ENCODE assay signal across 17 cellular contexts in the genomic region with DNA sequence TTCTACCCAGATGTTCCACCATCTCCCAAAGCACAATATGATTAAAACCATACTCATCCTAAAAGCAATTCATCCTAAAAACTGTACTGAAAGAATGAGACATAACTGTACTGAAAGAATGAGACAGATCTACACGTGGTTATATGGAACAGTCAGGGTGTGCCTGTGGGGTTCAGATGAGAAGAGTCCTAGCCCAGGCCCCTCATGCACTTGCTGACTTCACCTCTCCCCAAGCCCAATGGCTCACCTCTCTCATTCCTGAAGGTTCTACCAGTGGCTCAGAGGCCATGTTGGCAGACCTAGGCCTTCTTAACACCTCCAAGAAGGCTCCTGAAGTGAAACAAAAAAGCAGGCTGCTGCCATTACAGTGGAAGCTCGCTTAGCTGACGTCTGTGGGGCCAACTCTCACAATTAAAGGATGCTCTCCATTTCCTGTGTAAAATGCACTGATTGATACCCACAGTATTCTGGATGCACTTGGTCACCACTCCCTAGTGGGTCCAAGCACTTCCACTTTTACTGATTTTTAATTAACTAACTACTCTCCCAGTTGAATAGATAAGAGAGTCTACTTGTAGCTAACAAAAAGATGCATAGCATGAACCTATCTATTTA. TPM values are rescaled to one million over a fixed set of nuclear protein-coding genes. Genes with fewer than 3 reads are reported as not detected.
DNase-seq lines count a peak whose midpoint lies in the region; ATAC-seq and TF ChIP-seq lines count a peak whose summit lies in the region.
"Had no signal": no experiment of that assay in that cellular context is flagged by ENCODE, and none has a peak within 500 bp of the region (broad histone marks: within the 10 kb centered on the region; RNA-seq: fewer than 3 reads in every experiment).

No MANE protein-coding gene starts in this region.

- peak; percentile 0 for DNase-seq in activated CD8-positive, alpha-beta memory T cell treated with anti-CD3 and anti-CD28 coated beads, Interleukin-2, amount 50 U/mL, for 24 hours (ENCODE audit: extremely low read depth)
- DNase-seq in stimulated activated CD4-positive, alpha-beta T cell treated with anti-CD3 and anti-CD28 coated beads, Interleukin-12 subunit alpha, Interleukin-12 subunit beta, amount 100 ng/mL, for 24 hours (ENCODE audit: low read depth in 2 of 2) = peak; percentile 10 to 19
- DNase-seq in NOMO-1 treated with dmso at 0.1 percent for 144 hours (lab: John Stamatoyannopoulos, UW; ENCODE audit: unreplicated experiment) (no peak), NCI-H345 treated with DMSO at 0.1 percent for 48 hours (lab: John Stamatoyannopoulos, UW; ENCODE audit: unreplicated experiment) (no peak), MCF 10A (ENCODE audit: unreplicated experiment) (no peak)
- no peak for DNase-seq in effector memory CD8-positive, alpha-beta T cell
- DNase-seq: adrenal gland, heart left ventricle, trophoblast cell had no signal

- POLR2A ChIA-PET in MCF 10A (lab: Yijun Ruan, JAX) = no interaction called here

- peaks cover 0 to 2% of the 10 kb centered on the region in 2 donors for H3K4me1 Mint-ChIP-seq in effector memory CD8-positive, alpha-beta T cell (ENCODE audit: low read depth in 2 of 2)
- peaks cover 7% of the 10 kb centered on the region for H3K4me1 Mint-ChIP-seq in MCF 10A (ENCODE audit: insufficient read depth, unreplicated experiment)

- H3K27ac Mint-ChIP-seq in effector memory CD8-positive, alpha-beta T cell = no peak overlapping the region
- no peak overlapping the region for H3K27ac Mint-ChIP-seq in MCF 10A (ENCODE audit: low read depth, unreplicated experiment)

- H3K4me3 Mint-ChIP-seq in effector memory CD8-positive, alpha-beta T cell = no peak overlapping the region
- no peak overlapping the region for H3K4me3 Mint-ChIP-seq in MCF 10A (ENCODE audit: unreplicated experiment)

- H3K9me3 Mint-ChIP-seq in effector memory CD8-positive, alpha-beta T cell = no peaks in the 10 kb centered on the region
- no peaks in the 10 kb centered on the region for H3K9me3 Mint-ChIP-seq in MCF 10A (ENCODE audit: unreplicated experiment)

- ATAC-seq in GM18502 (IDR thresholded peaks at IDR 0.05; ENCODE audit: poor library complexity, unreplicated experiment) = peak; percentile 69
- ATAC-seq in GM21360 (IDR thresholded peaks at IDR 0.05; ENCODE audit: unreplicated experiment) = peak; percentile 66
- ATAC-seq in effector memory CD8-positive, alpha-beta T cell (replicated peaks) = no peak
- ATAC-seq: HepG2 had no signal

- CTCF ChIA-PET in MCF 10A (lab: Yijun Ruan, JAX) = interaction anchor here (0.7 to 1.1 kb wide), 2 partner anchors 11 to 135 kb away, joined by 3 read pairs; no protein-coding TSS in a partner anchor

- BruUV-seq in MCF 10A (replicated peaks; lab: Mats Ljungman, UMichigan) = no TSS peak

- intact Hi-C loops in MCF 10A (cut with micrococcal nuclease) = no loop called here

- peaks cover 0 to 8% of the 10 kb centered on the region in 2 donors for H3K27me3 Mint-ChIP-seq in effector memory CD8-positive, alpha-beta T cell
- peaks cover 14% of the 10 kb centered on the region for H3K27me3 Mint-ChIP-seq in MCF 10A (ENCODE audit: insufficient read depth, unreplicated experiment)

- TF ChIP-seq CTCF in MCF 10A (IDR thresholded peaks at IDR 0.05; ENCODE audit: unreplicated experiment) = no peak

- H3K36me3 Mint-ChIP-seq in effector memory CD8-positive, alpha-beta T cell (ENCODE audit: insufficient read depth) = no peaks in the 10 kb centered on the region
- H3K36me3 Mint-ChIP-seq in MCF 10A (ENCODE audit: insufficient read depth, unreplicated experiment) = no peaks in the 10 kb centered on the region

RNA-seq across cellular contexts. Expression of gene PLAC1, which starts 3.8 kb away (rescaled TPM):
- 0.83 and 0.91 TPM in 2 replicates for total RNA-seq in MCF 10A (2022)
- total RNA-seq: adrenal gland; kidney epithelial cell; mucosa of gallbladder; osteocyte; skeletal muscle tissue; T-helper 1 cell treated with Interleukin-12 subunit alpha and Interleukin-12 subunit beta and Interleukin-4 antibody, amounts not matched to agents 30 ng/mL and 1 ng/mL, for 36 hours had no signal

Comparison
In these comparisons a context has a peak if more than half of its experiments do, and no peak if none do; other contexts are left out.
1. DNase-seq: peak in activated CD8-positive, alpha-beta memory T cell treated with anti-CD3 and anti-CD28 coated beads, Interleukin-2, amount 50 U/mL, for 24 hours (single experiment) and stimulated activated CD4-positive, alpha-beta T cell treated with anti-CD3 and anti-CD28 coated beads, Interleukin-12 subunit alpha, Interleukin-12 subunit beta, amount 100 ng/mL, for 24 hours (2 of 2); none in NOMO-1 treated with dmso at 0.1 percent for 144 hours (single experiment), effector memory CD8-positive, alpha-beta T cell (0 of 3), NCI-H345 treated with DMSO at 0.1 percent for 48 hours (single experiment) and MCF 10A (single experiment).